ENCODE assay signal across 14 cellular contexts in genomic region chr19:41194157-41194552, GRCh38. TPM values are rescaled to one million over a fixed set of nuclear protein-coding genes. Genes with fewer than 3 reads are reported as not detected.
DNase-seq lines count a peak whose midpoint lies in the region; ATAC-seq and TF ChIP-seq lines count a peak whose summit lies in the region.
"Had no signal": no experiment of that assay in that cellular context is flagged by ENCODE, and none has a peak within 500 bp of the region (broad histone marks: within the 10 kb centered on the region; RNA-seq: fewer than 3 reads in every experiment).

No MANE protein-coding gene starts in this region.

- DNase-seq in T-helper 2 cell treated with Interferon-gamma antibody and Interleukin-4, amounts not matched to agents 5 μg/mL and 100 μg/mL, for 36 hours (ENCODE audit: low spot score), result no peak
- DNase-seq in T-helper 2 cell (no peak), fibroblast of villous mesenchyme (ENCODE audit: low read depth) (no peak), GOT3 (lab: John Stamatoyannopoulos, UW) (no peak), Peyer's patch (no peak)
- DNase-seq: activated CD4-positive, CD25-positive, alpha-beta regulatory T cell; DMS153; islet precursor cell; NCI-H345; upper lobe of left lung had no signal

- no peak for TF ChIP-seq CTCF in fibroblast of villous mesenchyme (IDR thresholded peaks at IDR 0.05; ENCODE audit: insufficient read depth, low read depth, low read length)
- no peak for TF ChIP-seq CTCF in Peyer's patch (IDR thresholded peaks at IDR 0.05)

- H3K9me3 ChIP-seq in Peyer's patch, result no peaks in the 10 kb centered on the region
- H3K9me3 ChIP-seq: upper lobe of left lung had no signal

- no peak for ATAC-seq in HG03135 (IDR thresholded peaks at IDR 0.05; ENCODE audit: unreplicated experiment)

- H3K4me3 ChIP-seq in fibroblast of villous mesenchyme (ENCODE audit: low read depth, low read length) (peak overlapping the region; percentile 68), skin epidermis (peak overlapping the region in 5 of 7 experiments; percentile 35 to 56 (median 37)), Peyer's patch (peak overlapping the region in 2 of 4 donors; percentile 52 to 70)

- peaks cover 0 to 7% (median 0%) of the 10 kb centered on the region in 3 donors for H3K36me3 ChIP-seq in Peyer's patch
- H3K36me3 ChIP-seq: upper lobe of left lung had no signal

- H3K27me3 ChIP-seq in Peyer's patch, result no peaks in the 10 kb centered on the region

- no peak for TF ChIP-seq POLR2A in Peyer's patch (IDR thresholded peaks at IDR 0.05)

- no peaks in the 10 kb centered on the region for H3K36me3 Mint-ChIP-seq in T-helper 2 cell treated with Interferon-gamma antibody and Interleukin-4, amounts not matched to agents 5 μg/mL and 100 μg/mL, for 36 hours (ENCODE audit: low read depth)
- H3K36me3 Mint-ChIP-seq: natural killer cell treated with Interleukin-12 subunit alpha and Interleukin-12 subunit beta and Interleukin-15 and Interleukin-18, amount 100 ng/mL, for 72 hours had no signal

- no peaks in the 10 kb centered on the region for H3K9me3 Mint-ChIP-seq in T-helper 2 cell treated with Interferon-gamma antibody and Interleukin-4, amounts not matched to agents 5 μg/mL and 100 μg/mL, for 36 hours
- H3K9me3 Mint-ChIP-seq: natural killer cell treated with Interleukin-12 subunit alpha and Interleukin-12 subunit beta and Interleukin-15 and Interleukin-18, amount 100 ng/mL, for 72 hours had no signal

- H3K4me1 Mint-ChIP-seq in T-helper 2 cell treated with Interferon-gamma antibody and Interleukin-4, amounts not matched to agents 5 μg/mL and 100 μg/mL, for 36 hours (ENCODE audit: low read depth), result peaks cover 11% of the 10 kb centered on the region

- H3K27ac Mint-ChIP-seq in T-helper 2 cell treated with Interferon-gamma antibody and Interleukin-4, amounts not matched to agents 5 μg/mL and 100 μg/mL, for 36 hours, result no peak overlapping the region
- H3K27ac Mint-ChIP-seq: natural killer cell treated with Interleukin-12 subunit alpha and Interleukin-12 subunit beta and Interleukin-15 and Interleukin-18, amount 100 ng/mL, for 72 hours had no signal

- peak overlapping the region in 5 of 21 experiments; percentile 10 to 78 (median 49) for H3K27ac ChIP-seq in skin epidermis
- H3K27ac ChIP-seq in Peyer's patch, result peak overlapping the region in 1 of 4 donors; percentile 72

- peaks cover 0 to 18% (median 0%) of the 10 kb centered on the region in 4 donors for H3K4me1 ChIP-seq in Peyer's patch

- H3K4me3 Mint-ChIP-seq in T-helper 2 cell treated with Interferon-gamma antibody and Interleukin-4, amounts not matched to agents 5 μg/mL and 100 μg/mL, for 36 hours, result peak overlapping the region; percentile 41
- H3K4me3 Mint-ChIP-seq: natural killer cell treated with Interleukin-12 subunit alpha and Interleukin-12 subunit beta and Interleukin-15 and Interleukin-18, amount 100 ng/mL, for 72 hours had no signal

- peaks cover 50% of the 10 kb centered on the region for H3K27me3 Mint-ChIP-seq in T-helper 2 cell treated with Interferon-gamma antibody and Interleukin-4, amounts not matched to agents 5 μg/mL and 100 μg/mL, for 36 hours (ENCODE audit: low read depth)

TF ChIP-seq in PFSK-1, 5 proteins besides CTCF, POLR2A, EP300 and RAD21:
- TF ChIP-seq, protein P1, sequence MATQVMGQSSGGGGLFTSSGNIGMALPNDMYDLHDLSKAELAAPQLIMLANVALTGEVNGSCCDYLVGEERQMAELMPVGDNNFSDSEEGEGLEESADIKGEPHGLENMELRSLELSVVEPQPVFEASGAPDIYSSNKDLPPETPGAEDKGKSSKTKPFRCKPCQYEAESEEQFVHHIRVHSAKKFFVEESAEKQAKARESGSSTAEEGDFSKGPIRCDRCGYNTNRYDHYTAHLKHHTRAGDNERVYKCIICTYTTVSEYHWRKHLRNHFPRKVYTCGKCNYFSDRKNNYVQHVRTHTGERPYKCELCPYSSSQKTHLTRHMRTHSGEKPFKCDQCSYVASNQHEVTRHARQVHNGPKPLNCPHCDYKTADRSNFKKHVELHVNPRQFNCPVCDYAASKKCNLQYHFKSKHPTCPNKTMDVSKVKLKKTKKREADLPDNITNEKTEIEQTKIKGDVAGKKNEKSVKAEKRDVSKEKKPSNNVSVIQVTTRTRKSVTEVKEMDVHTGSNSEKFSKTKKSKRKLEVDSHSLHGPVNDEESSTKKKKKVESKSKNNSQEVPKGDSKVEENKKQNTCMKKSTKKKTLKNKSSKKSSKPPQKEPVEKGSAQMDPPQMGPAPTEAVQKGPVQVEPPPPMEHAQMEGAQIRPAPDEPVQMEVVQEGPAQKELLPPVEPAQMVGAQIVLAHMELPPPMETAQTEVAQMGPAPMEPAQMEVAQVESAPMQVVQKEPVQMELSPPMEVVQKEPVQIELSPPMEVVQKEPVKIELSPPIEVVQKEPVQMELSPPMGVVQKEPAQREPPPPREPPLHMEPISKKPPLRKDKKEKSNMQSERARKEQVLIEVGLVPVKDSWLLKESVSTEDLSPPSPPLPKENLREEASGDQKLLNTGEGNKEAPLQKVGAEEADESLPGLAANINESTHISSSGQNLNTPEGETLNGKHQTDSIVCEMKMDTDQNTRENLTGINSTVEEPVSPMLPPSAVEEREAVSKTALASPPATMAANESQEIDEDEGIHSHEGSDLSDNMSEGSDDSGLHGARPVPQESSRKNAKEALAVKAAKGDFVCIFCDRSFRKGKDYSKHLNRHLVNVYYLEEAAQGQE (IDR thresholded peaks at IDR 0.05; ENCODE audit: insufficient read depth in 1 of 2, low read depth in 2 of 2, low read length in 2 of 2), result no peak
- TF ChIP-seq SIN3A (IDR thresholded peaks at IDR 0.05; ENCODE audit: borderline replicate concordance, insufficient read depth, low read length) (no peak), POLR2AphosphoS5 (IDR thresholded peaks at IDR 0.05; ENCODE audit: low read depth, low read length) (no peak), FOXP2 (optimal IDR thresholded peaks at IDR 0.05; ENCODE audit: borderline replicate concordance, extremely low read depth, extremely low read length, insufficient read depth) (no peak), TAF1 (IDR thresholded peaks at IDR 0.05; ENCODE audit: borderline replicate concordance, insufficient read depth, low read length) (0 out of 2 replicates have a peak, but pooled peaks have one; percentile 12)

RNA-seq across cellular contexts. Expression of gene CYP2S1, which starts 1.1 kb away (rescaled TPM):
- polyA plus RNA-seq in PFSK-1 (2012; ENCODE audit: insufficient read length, low read depth), result 124 TPM
- 1.6 and 1.7 TPM in 2 replicates for total RNA-seq in fibroblast of villous mesenchyme
- total RNA-seq in Peyer's patch, result 100 to 1,000 TPM in 1 of 4 donors, 10 to 100 TPM in 2, 1 to 10 TPM in 1; 4.1 to 147 (median 67.1) TPM
- total RNA-seq: natural killer cell treated with Interleukin-12 subunit alpha and Interleukin-12 subunit beta and Interleukin-15 and Interleukin-18, amount 100 ng/mL, for 72 hours had no signal

RNA-seq across cellular contexts. Expression of gene AXL, which starts 24.9 kb away (rescaled TPM):
- 56.9 TPM for polyA plus RNA-seq in PFSK-1 (2012; ENCODE audit: insufficient read length, low read depth)
- total RNA-seq in fibroblast of villous mesenchyme, result 360 and 363 TPM in 2 replicates
- 10 to 100 TPM in 3 of 4 donors, 1 to 10 TPM in 1; 7.2 to 46.2 (median 24.2) TPM for total RNA-seq in Peyer's patch
- total RNA-seq: natural killer cell treated with Interleukin-12 subunit alpha and Interleukin-12 subunit beta and Interleukin-15 and Interleukin-18, amount 100 ng/mL, for 72 hours had no signal
